In the genomic region with DNA sequence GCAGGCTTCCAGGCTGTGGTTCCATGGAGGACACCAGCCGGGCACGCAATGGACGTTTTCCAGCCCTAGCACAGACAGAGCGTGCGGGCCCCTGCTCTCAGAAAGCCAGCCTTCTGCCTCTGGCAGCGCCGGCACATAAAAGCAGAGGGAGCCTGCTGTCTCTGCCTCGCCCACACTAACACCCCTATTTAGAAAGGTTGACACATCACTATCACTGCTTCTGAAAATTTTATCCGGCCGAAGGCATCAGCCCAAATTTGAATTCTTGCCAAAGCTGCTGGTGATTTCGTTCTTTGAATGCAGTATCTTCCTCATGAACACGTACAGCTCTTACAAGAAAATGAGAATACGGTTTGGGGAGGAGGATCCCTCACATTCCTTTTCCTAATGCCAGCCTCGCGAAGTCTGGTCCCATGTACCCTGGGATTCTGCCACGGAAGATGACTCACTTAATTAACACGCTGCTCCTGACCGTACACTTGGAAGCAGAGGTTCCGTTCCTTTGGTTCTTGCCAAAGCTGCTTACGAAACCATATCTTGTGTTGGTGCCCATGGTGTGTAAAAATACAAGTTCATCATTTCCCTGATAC, we compare ENCODE assay signal across 8 cellular contexts. TPM values are rescaled to one million over a fixed set of nuclear protein-coding genes. Genes with fewer than 3 reads are reported as not detected.
A peak's percentile ranks its signal among the peaks of the same experiment; 100 is the strongest.
DNase-seq lines count a peak whose midpoint lies in the region; ATAC-seq and TF ChIP-seq lines count a peak whose summit lies in the region.

No MANE protein-coding gene starts in this region.

- TF ChIP-seq CTCF in endodermal cell (conservative IDR thresholded peaks at IDR 0.05) (no peak), upper lobe of right lung (IDR thresholded peaks at IDR 0.05) (no peak)

- no peak overlapping the region for H3K27ac Mint-ChIP-seq in T-helper 2 cell treated with Interferon-gamma antibody and Interleukin-4, amounts not matched to agents 5 μg/mL and 100 μg/mL, for 36 hours
- no peak overlapping the region for H3K27ac Mint-ChIP-seq in endodermal cell

- H3K27ac ChIP-seq in SJCRH30 (no peak overlapping the region), endodermal cell (ENCODE audit: low read depth, low read length) (no peak overlapping the region), upper lobe of right lung (peak overlapping the region; percentile 92)

- H3K4me1 ChIP-seq in SJCRH30: no peaks in the 10 kb centered on the region
- H3K4me1 ChIP-seq in endodermal cell (ENCODE audit: control insufficient read depth, insufficient read depth, low read length): peaks cover 4% of the 10 kb centered on the region
- H3K4me1 ChIP-seq in upper lobe of right lung: peaks cover 25% of the 10 kb centered on the region

- DNase-seq in T-helper 2 cell treated with Interferon-gamma antibody and Interleukin-4, amounts not matched to agents 5 μg/mL and 100 μg/mL, for 36 hours (ENCODE audit: low spot score): no peak
- DNase-seq in T-helper 2 cell (no peak), SJCRH30 (peak; percentile 50 to 58), endodermal cell (no peak), middle frontal gyrus (ENCODE audit: extremely low spot score, low spot score) (peak; percentile 53), upper lobe of right lung (no peak), DMS153 (lab: John Stamatoyannopoulos, UW) (no peak), NK-92 (lab: John Stamatoyannopoulos, UW; ENCODE audit: unreplicated experiment) (no peak)

- H3K36me3 ChIP-seq in SJCRH30 (no peaks in the 10 kb centered on the region), endodermal cell (ENCODE audit: control insufficient read depth, insufficient read depth, low read length) (peaks cover 4% of the 10 kb centered on the region), upper lobe of right lung (no peaks in the 10 kb centered on the region)

- H3K4me3 ChIP-seq in SJCRH30: peak overlapping the region; percentile 63
- H3K4me3 ChIP-seq in endodermal cell (ENCODE audit: low read length): peak overlapping the region; percentile 81
- H3K4me3 ChIP-seq in upper lobe of right lung: peak overlapping the region; percentile 82

- H3K27me3 Mint-ChIP-seq in T-helper 2 cell treated with Interferon-gamma antibody and Interleukin-4, amounts not matched to agents 5 μg/mL and 100 μg/mL, for 36 hours (ENCODE audit: low read depth): peaks cover 11% of the 10 kb centered on the region
- H3K27me3 Mint-ChIP-seq in endodermal cell (ENCODE audit: insufficient read depth): peaks cover 37% of the 10 kb centered on the region

- no peaks in the 10 kb centered on the region for H3K9me3 Mint-ChIP-seq in T-helper 2 cell treated with Interferon-gamma antibody and Interleukin-4, amounts not matched to agents 5 μg/mL and 100 μg/mL, for 36 hours
- no peaks in the 10 kb centered on the region for H3K9me3 Mint-ChIP-seq in endodermal cell

- peak; percentile 64 for ATAC-seq in upper lobe of right lung

- no peak overlapping the region for H3K9ac ChIP-seq in endodermal cell (ENCODE audit: extremely low read depth, low read length, poor library complexity, severe bottlenecking)

- peak overlapping the region; percentile 77 for H3K4me3 Mint-ChIP-seq in T-helper 2 cell treated with Interferon-gamma antibody and Interleukin-4, amounts not matched to agents 5 μg/mL and 100 μg/mL, for 36 hours
- peak overlapping the region; percentile 60 for H3K4me3 Mint-ChIP-seq in endodermal cell

- 57 to 75% methylated on average over 15 to 20 of the region's 20 CpGs for WGBS in endodermal cell (ENCODE audit: insufficient coverage in 1 of 2, insufficient read length in 1 of 2), 2 experiments

- H3K9me3 ChIP-seq in SJCRH30 (replicated peaks) (no peaks in the 10 kb centered on the region), endodermal cell (ENCODE audit: control insufficient read depth, low read length) (no peaks in the 10 kb centered on the region), upper lobe of right lung (no peaks in the 10 kb centered on the region)

- intact Hi-C loops in upper lobe of right lung (cut with DNase I): no loop called here

- H3K36me3 Mint-ChIP-seq in T-helper 2 cell treated with Interferon-gamma antibody and Interleukin-4, amounts not matched to agents 5 μg/mL and 100 μg/mL, for 36 hours (ENCODE audit: low read depth): peaks cover 4% of the 10 kb centered on the region
- H3K36me3 Mint-ChIP-seq in endodermal cell (ENCODE audit: low read depth): peaks cover 14% of the 10 kb centered on the region

- H3K27me3 ChIP-seq in SJCRH30 (no peaks in the 10 kb centered on the region), endodermal cell (ENCODE audit: control insufficient read depth, insufficient read depth, low read length, poor library complexity, severe bottlenecking) (peaks cover 26% of the 10 kb centered on the region), upper lobe of right lung (no peaks in the 10 kb centered on the region)

- peaks cover 23% of the 10 kb centered on the region for H3K4me1 Mint-ChIP-seq in T-helper 2 cell treated with Interferon-gamma antibody and Interleukin-4, amounts not matched to agents 5 μg/mL and 100 μg/mL, for 36 hours (ENCODE audit: low read depth)
- H3K4me1 Mint-ChIP-seq in endodermal cell: peaks cover 16% of the 10 kb centered on the region

RNA-seq across cellular contexts. Expression of gene RAB11FIP3, which starts 1.3 kb away (rescaled TPM):
- total RNA-seq in SJCRH30 (2014; rRNA removed; shearing (Covaris generic)): 28.6 and 30.2 TPM in 2 replicates
- 10 to 100 TPM; 62.7 to 68.9 TPM for total RNA-seq in endodermal cell
- polyA plus RNA-seq in endodermal cell (2013, experiment 1 of 2): 34.8 TPM
- polyA plus RNA-seq in endodermal cell (2013, experiment 2 of 2): 35.1 TPM
- total RNA-seq in upper lobe of right lung: 44.1 TPM

RNA-seq across cellular contexts. Expression of gene DECR2, which starts 22.4 kb away (rescaled TPM):
- total RNA-seq in SJCRH30 (2014; rRNA removed; shearing (Covaris generic)): 4.8 and 5.7 TPM in 2 replicates
- total RNA-seq in endodermal cell: 10 to 100 TPM; 31.8 to 43.5 TPM
- polyA plus RNA-seq in endodermal cell (2013, experiment 1 of 2): 24.9 TPM
- polyA plus RNA-seq in endodermal cell (2013, experiment 2 of 2): 23.0 TPM
- 14.2 TPM for total RNA-seq in upper lobe of right lung

RNA-seq across cellular contexts. Expression of gene NME4, which starts 27.1 kb away (rescaled TPM):
- 140 and 149 TPM in 2 replicates for total RNA-seq in SJCRH30 (2014; rRNA removed; shearing (Covaris generic))
- total RNA-seq in endodermal cell: 100 to 1,000 TPM; 274 to 350 TPM
- 292 TPM for polyA plus RNA-seq in endodermal cell (2013, experiment 1 of 2)
- polyA plus RNA-seq in endodermal cell (2013, experiment 2 of 2): 276 TPM
- 45.6 TPM for total RNA-seq in upper lobe of right lung

RNA-seq across cellular contexts. Expression of gene PGAP6, which starts 42.4 kb away (rescaled TPM):
- total RNA-seq in SJCRH30 (2014; rRNA removed; shearing (Covaris generic)): 25.6 and 27.5 TPM in 2 replicates
- total RNA-seq in endodermal cell (100 to 1,000 TPM; 104 to 115 TPM), upper lobe of right lung (65.2 TPM)
- polyA plus RNA-seq in endodermal cell (2013, experiment 1 of 2): 50.8 TPM
- polyA plus RNA-seq in endodermal cell (2013, experiment 2 of 2): 45.1 TPM

RNA-seq across cellular contexts. Expression of gene MRPL28, which starts 53.8 kb away (rescaled TPM):
- total RNA-seq in SJCRH30 (2014; rRNA removed; shearing (Covaris generic)): 81.4 and 96.8 TPM in 2 replicates
- total RNA-seq in endodermal cell (100 to 1,000 TPM; 137 to 138 TPM), upper lobe of right lung (39.0 TPM)
- 84.7 TPM for polyA plus RNA-seq in endodermal cell (2013, experiment 1 of 2)
- polyA plus RNA-seq in endodermal cell (2013, experiment 2 of 2): 79.2 TPM

Comparison
In these comparisons a context has a peak if more than half of its experiments do, and no peak if none do; other contexts are left out.
1. DNase-seq: peak in SJCRH30 (2 of 2) and middle frontal gyrus (single experiment); none in T-helper 2 cell treated with Interferon-gamma antibody and Interleukin-4, amounts not matched to agents 5 μg/mL and 100 μg/mL, for 36 hours (single experiment), T-helper 2 cell (0 of 5), endodermal cell (single experiment), upper lobe of right lung (single experiment), DMS153 (single experiment) and NK-92 (single experiment).
2. Peak in every context shown above with its lines, with median percentiles within 50 percentile points of each other: H3K4me3 ChIP-seq.